ENCODE assay signal across 17 cellular contexts in genomic region chr17:10621397-10621796, GRCh38. TPM values are rescaled to one million over a fixed set of nuclear protein-coding genes. Genes with fewer than 3 reads are reported as not detected.
A peak's percentile ranks its signal among the peaks of the same experiment; 100 is the strongest.
DNase-seq lines count a peak whose midpoint lies in the region; ATAC-seq, FAIRE-seq and TF ChIP-seq lines count a peak whose summit lies in the region.
"Had no signal": no experiment of that assay in that cellular context is flagged by ENCODE, and none has a peak within 500 bp of the region (broad histone marks: within the 10 kb centered on the region; RNA-seq: fewer than 3 reads in every experiment).

No MANE protein-coding gene starts in this region.

- no peak overlapping the region for H3K27ac ChIP-seq in trophoblast cell (ENCODE audit: low read depth, low read length)
- peak overlapping the region; percentile 36 for H3K27ac ChIP-seq in suprapubic skin
- H3K27ac ChIP-seq in H9 (ENCODE audit: insufficient read length, low read depth, low read length) = no peak overlapping the region
- H3K27ac ChIP-seq in ascending aorta = no peak overlapping the region
- H3K27ac ChIP-seq: C4-2B, HL-60 had no signal

- H2BK5ac ChIP-seq in trophoblast cell (ENCODE audit: low read depth, low read length, poor library complexity) (no peak overlapping the region), H9 (ENCODE audit: insufficient read length, low read length) (no peak overlapping the region)

- H2AK5ac ChIP-seq in trophoblast cell (ENCODE audit: low read length) (no peak overlapping the region), H9 (ENCODE audit: insufficient read length, low read length) (no peak overlapping the region)

- H3K4me3 ChIP-seq in bronchial epithelial cell (ENCODE audit: low read depth, low read length) (no peak overlapping the region), fibroblast of the aortic adventitia (ENCODE audit: low read depth, low read length) (no peak overlapping the region), trophoblast cell (ENCODE audit: low read depth, low read length) (no peak overlapping the region), suprapubic skin (no peak overlapping the region), ascending aorta (no peak overlapping the region)
- H3K4me3 ChIP-seq: A549, GM23338, HAP-1 had no signal

- H3K4ac ChIP-seq in trophoblast cell (ENCODE audit: low read depth, low read length) = no peak overlapping the region
- H3K4ac ChIP-seq in H9 (ENCODE audit: low read depth, low read length) = no peak overlapping the region

- no peaks in the 10 kb centered on the region; the same call in 1 of the 2 replicates for H3K27me3 Mint-ChIP-seq in H9 (ENCODE audit: low read depth)

- no peak overlapping the region for H3K4me3 Mint-ChIP-seq in H9
- H3K4me3 Mint-ChIP-seq: CD4-positive, alpha-beta memory T cell; GM23338 had no signal

- no peak overlapping the region for H4K5ac ChIP-seq in H9 (ENCODE audit: insufficient read length, low read depth, low read length)

- H3K18ac ChIP-seq in trophoblast cell (ENCODE audit: low read length) (no peak overlapping the region), H9 (ENCODE audit: insufficient read length, low read depth, low read length) (no peak overlapping the region)

- no peak overlapping the region for H3K27ac Mint-ChIP-seq in H9
- H3K27ac Mint-ChIP-seq: CD4-positive, alpha-beta memory T cell; GM23338 had no signal

- H4K91ac ChIP-seq in trophoblast cell (ENCODE audit: low read depth, low read length) (no peak overlapping the region), H9 (ENCODE audit: insufficient read length, low read depth, low read length) (no peak overlapping the region)

- H3K9ac ChIP-seq in trophoblast cell (ENCODE audit: low read length) (no peak overlapping the region), H9 (ENCODE audit: extremely low read depth, insufficient read length, low read length) (no peak overlapping the region)

- H3K9me3 ChIP-seq in trophoblast cell (ENCODE audit: insufficient read depth, low read depth, low read length) (no peaks in the 10 kb centered on the region), suprapubic skin (no peaks in the 10 kb centered on the region), H9 (ENCODE audit: control insufficient read depth, low read depth, low read length) (no peaks in the 10 kb centered on the region), ascending aorta (no peaks in the 10 kb centered on the region)
- H3K9me3 ChIP-seq: A549, BE2C, HAP-1 had no signal

- H3K79me2 ChIP-seq in trophoblast cell (ENCODE audit: control insufficient read depth, insufficient read depth, low read length, poor library complexity) (no peaks in the 10 kb centered on the region), H9 (ENCODE audit: insufficient read depth, low read length) (no peaks in the 10 kb centered on the region)

- no peak for ATAC-seq in HG03520 (IDR thresholded peaks at IDR 0.05; ENCODE audit: unreplicated experiment)
- ATAC-seq: A549, GM23338 had no signal

- TF ChIP-seq CTCF in bronchial epithelial cell (IDR thresholded peaks at IDR 0.05; ENCODE audit: insufficient read depth, low read length, severe bottlenecking) (no peak), fibroblast of the aortic adventitia (IDR thresholded peaks at IDR 0.05; ENCODE audit: insufficient read depth, low read length) (no peak), suprapubic skin (IDR thresholded peaks at IDR 0.05) (no peak), H9 (conservative IDR thresholded peaks at IDR 0.05) (no peak), ascending aorta (IDR thresholded peaks at IDR 0.05) (no peak)

- WGBS in trophoblast cell (ENCODE audit: extremely low coverage, insufficient coverage, insufficient read length) = no CpG with 5 or more reads among the region's 6 CpGs
- WGBS in suprapubic skin = 66% methylated on average over 6 of the region's 6 CpGs
- no CpG with 5 or more reads among the region's 6 CpGs for WGBS in H9 (ENCODE audit: extremely low coverage, insufficient read length, low lambda C conversion rate)

- no peak overlapping the region for H2BK20ac ChIP-seq in H9 (ENCODE audit: low read depth, low read length, poor library complexity, severe bottlenecking)

- H3T11ph ChIP-seq in H9 (ENCODE audit: low read length) = no peak overlapping the region

- H3K14ac ChIP-seq in trophoblast cell (ENCODE audit: low read length) (no peak overlapping the region), H9 (ENCODE audit: insufficient read depth, low read length) (no peak overlapping the region)

- peak; percentile 36 for DNase-seq in bronchial epithelial cell (ENCODE audit: low read depth)
- peak; percentile 24 for DNase-seq in fibroblast of the aortic adventitia (ENCODE audit: low read depth)
- peak; percentile 61 to 91 for DNase-seq in trophoblast cell
- DNase-seq in suprapubic skin (ENCODE audit: low spot score in 2 of 2) = no peak
- DNase-seq in nucleus accumbens (lab: John Stamatoyannopoulos, UW) = no peak
- DNase-seq in H9 = no peak
- DNase-seq in ascending aorta (ENCODE audit: low spot score in 2 of 2) = no peak
- DNase-seq: BE2C; CD4-positive, alpha-beta memory T cell; DMS79 had no signal

- no peak overlapping the region for H4K8ac ChIP-seq in trophoblast cell (ENCODE audit: low read depth, low read length)
- no peak overlapping the region for H4K8ac ChIP-seq in H9 (replicated peaks; ENCODE audit: insufficient read length, low read depth, low read length)

- H2BK15ac ChIP-seq in H9 (ENCODE audit: low read depth, low read length) = no peak overlapping the region

- H3K23ac ChIP-seq in trophoblast cell (ENCODE audit: low read length) (no peak overlapping the region), H9 (ENCODE audit: insufficient read length, low read depth, low read length) (no peak overlapping the region)

- TF ChIP-seq EP300 in suprapubic skin (IDR thresholded peaks at IDR 0.05) = no peak

- H3K79me1 ChIP-seq in trophoblast cell (ENCODE audit: low read length) (no peaks in the 10 kb centered on the region), H9 (ENCODE audit: insufficient read depth, low read depth, low read length, poor library complexity, severe bottlenecking) (no peaks in the 10 kb centered on the region)

- H2AFZ ChIP-seq in trophoblast cell (ENCODE audit: insufficient read depth, low read length, poor library complexity) = no peak overlapping the region
- H2AFZ ChIP-seq in H9 (ENCODE audit: low read length) = no peak overlapping the region

- no peaks in the 10 kb centered on the region for H3K23me2 ChIP-seq in H9 (ENCODE audit: insufficient read length, low read depth, low read length, poor library complexity, severe bottlenecking)

- H3K4me2 ChIP-seq in trophoblast cell (ENCODE audit: low read length) (no peak overlapping the region), H9 (ENCODE audit: insufficient read depth, insufficient read length, low read length) (no peak overlapping the region)
- H3K4me2 ChIP-seq: GM23338 had no signal

- H2BK120ac ChIP-seq in trophoblast cell (ENCODE audit: insufficient read depth, low read length, poor library complexity) (no peak overlapping the region), H9 (ENCODE audit: low read depth, low read length, poor library complexity, severe bottlenecking) (no peak overlapping the region)

- H3K4me1 Mint-ChIP-seq in H9 = peaks cover 5 to 7% of the 10 kb centered on the region in 2 experiments

- intact Hi-C loops in ascending aorta (cut with DNase I) = no loop called here

- H3K27me3 ChIP-seq in bronchial epithelial cell (ENCODE audit: control insufficient read depth, insufficient read depth, low read length) (no peaks in the 10 kb centered on the region), trophoblast cell (ENCODE audit: insufficient read depth, low read length) (no peaks in the 10 kb centered on the region), suprapubic skin (no peaks in the 10 kb centered on the region), H9 (ENCODE audit: insufficient read depth, low read length) (no peaks in the 10 kb centered on the region), ascending aorta (no peaks in the 10 kb centered on the region)
- H3K27me3 ChIP-seq: BE2C had no signal

- no peak for FAIRE-seq in bronchial epithelial cell (lab: Jason Lieb, UNC)
- FAIRE-seq: A549, GM12891 had no signal

- no peaks in the 10 kb centered on the region for H3K36me3 ChIP-seq in bronchial epithelial cell (ENCODE audit: control insufficient read depth, insufficient read depth, low read length)
- H3K36me3 ChIP-seq in trophoblast cell (ENCODE audit: control insufficient read depth in 1 of 2, insufficient read depth in 2 of 2, low read length in 2 of 2) = no peaks in the 10 kb centered on the region
- no peaks in the 10 kb centered on the region for H3K36me3 ChIP-seq in suprapubic skin
- H3K36me3 ChIP-seq in ascending aorta = no peaks in the 10 kb centered on the region
- H3K36me3 ChIP-seq: BE2C, HAP-1 had no signal

- H3K36me3 Mint-ChIP-seq in H9 (ENCODE audit: insufficient read depth in 1 of 3, low read depth in 3 of 3) = no peaks in the 10 kb centered on the region; a peak in 1 of 7 replicates
- H3K36me3 Mint-ChIP-seq: CD4-positive, alpha-beta memory T cell had no signal

- no peaks in the 10 kb centered on the region for H4K20me1 ChIP-seq in H9 (ENCODE audit: control insufficient read depth, insufficient read depth, insufficient read length)

- H3K9me3 Mint-ChIP-seq in H9 = no peaks in the 10 kb centered on the region; a peak in 1 of 5 replicates
- H3K9me3 Mint-ChIP-seq: CD4-positive, alpha-beta memory T cell; GM23338 had no signal

- TF ChIP-seq POLR2A in suprapubic skin (IDR thresholded peaks at IDR 0.05) = no peak

- no peaks in the 10 kb centered on the region for H3K4me1 ChIP-seq in trophoblast cell (ENCODE audit: control insufficient read depth in 1 of 2, insufficient read depth in 2 of 2, low read length in 2 of 2)
- peaks cover 21% of the 10 kb centered on the region for H3K4me1 ChIP-seq in suprapubic skin
- no peaks in the 10 kb centered on the region for H3K4me1 ChIP-seq in H9 (ENCODE audit: insufficient read depth, low read length)
- no peaks in the 10 kb centered on the region for H3K4me1 ChIP-seq in ascending aorta
- H3K4me1 ChIP-seq: BE2C, HAP-1 had no signal

- H2BK12ac ChIP-seq in trophoblast cell (ENCODE audit: low read length) (no peak overlapping the region), H9 (ENCODE audit: insufficient read length, low read depth, low read length) (no peak overlapping the region)

- H4K12ac ChIP-seq in trophoblast cell (ENCODE audit: low read depth, low read length) = no peak overlapping the region

- no peak overlapping the region for H3K56ac ChIP-seq in H9 (ENCODE audit: insufficient read length, low read depth, low read length)

RNA-seq across cellular contexts. Expression of gene MYH3, which starts 35.7 kb away (rescaled TPM):
- 1.1 and 1.4 TPM in 2 replicates for total RNA-seq in bronchial epithelial cell
- total RNA-seq in fibroblast of the aortic adventitia (ENCODE audit: low replicate concordance) = 0.45 and 1.1 TPM in 2 replicates
- polyA plus RNA-seq in trophoblast cell (2013) = 0.94 and 1.1 TPM in 2 replicates
- total RNA-seq in suprapubic skin = 1 to 10 TPM in 2 of 4 donors, under 1 TPM in 2; 0.89 to 6.5 (median 1.1) TPM
- 1.9 and 2.9 TPM in 2 replicates for total RNA-seq in H9 (2021)
- total RNA-seq in ascending aorta = 0.32 TPM

Comparison
In these comparisons a context has a peak if more than half of its experiments do, and no peak if none do; other contexts are left out.
1. DNase-seq: peak in bronchial epithelial cell (single experiment), fibroblast of the aortic adventitia (single experiment) and trophoblast cell (2 of 2); none in suprapubic skin (0 of 2), nucleus accumbens (0 of 56), H9 (single experiment) and ascending aorta (0 of 2).